8 cellular contexts compared by ENCODE assay signal in genomic region chr7:901388-902154, GRCh38. TPM values are rescaled to one million over a fixed set of nuclear protein-coding genes. Genes with fewer than 3 reads are reported as not detected.
A peak's percentile ranks its signal among the peaks of the same experiment; 100 is the strongest.
DNase-seq lines count a peak whose midpoint lies in the region; ATAC-seq and TF ChIP-seq lines count a peak whose summit lies in the region.

No MANE protein-coding gene starts in this region.

- H3K36me3 ChIP-seq in trophoblast cell (ENCODE audit: control insufficient read depth in 1 of 2, insufficient read depth in 2 of 2, low read length in 2 of 2) (peaks cover 17% of the 10 kb centered on the region in 2 experiments), vagina (peaks cover 0 to 7% of the 10 kb centered on the region in 2 donors)

- no peak for TF ChIP-seq POLR2A in vagina (IDR thresholded peaks at IDR 0.05)

- H3K27ac Mint-ChIP-seq in activated T-cell treated with anti-CD3 and anti-CD28 coated beads, Interleukin-2, amount 50 U/mL, for 24 hours: no peak overlapping the region

- no peak overlapping the region for H3K18ac ChIP-seq in trophoblast cell (ENCODE audit: low read length)

- no peak overlapping the region for H2BK120ac ChIP-seq in trophoblast cell (ENCODE audit: insufficient read depth, low read length, poor library complexity)

- H3K27me3 ChIP-seq in trophoblast cell (ENCODE audit: insufficient read depth, low read length) (peaks cover 3% of the 10 kb centered on the region), vagina (no peaks in the 10 kb centered on the region)

- ATAC-seq in GM21367 (IDR thresholded peaks at IDR 0.05; ENCODE audit: unreplicated experiment) (peak; percentile 60), HG03342 (IDR thresholded peaks at IDR 0.05; ENCODE audit: unreplicated experiment) (no peak)

- peak; percentile 72 for DNase-seq in Ammon's horn (ENCODE audit: low spot score)
- DNase-seq in NCI-H526 (lab: John Stamatoyannopoulos, UW): peak; percentile 77 to 92
- DNase-seq in activated T-cell treated with anti-CD3 and anti-CD28 coated beads, Interleukin-2, amount 50 U/mL, for 24 hours: peak; percentile 68
- peak; percentile 85 for DNase-seq in globus pallidus (ENCODE audit: low spot score)
- peak in 1 of 2 donors; percentile 44 for DNase-seq in trophoblast cell
- DNase-seq in vagina (ENCODE audit: extremely low spot score in 2 of 2): no peak

- H3K4me3 ChIP-seq in trophoblast cell (ENCODE audit: low read depth, low read length): no peak overlapping the region
- H3K4me3 ChIP-seq in vagina: no peak overlapping the region

- H3K9ac ChIP-seq in trophoblast cell (ENCODE audit: low read length): no peak overlapping the region

- H3K23ac ChIP-seq in trophoblast cell (ENCODE audit: low read length): no peak overlapping the region

- no peak overlapping the region for H2BK12ac ChIP-seq in trophoblast cell (ENCODE audit: low read length)

- H3K9me3 ChIP-seq in trophoblast cell (ENCODE audit: insufficient read depth, low read depth, low read length): peaks cover 2% of the 10 kb centered on the region
- H3K9me3 ChIP-seq in vagina: no peaks in the 10 kb centered on the region

- H3K27me3 Mint-ChIP-seq in activated T-cell treated with anti-CD3 and anti-CD28 coated beads, Interleukin-2, amount 50 U/mL, for 24 hours: no peaks in the 10 kb centered on the region

- H3K27ac ChIP-seq in trophoblast cell (ENCODE audit: low read depth, low read length): no peak overlapping the region
- H3K27ac ChIP-seq in vagina: no peak overlapping the region

- peaks cover 33% of the 10 kb centered on the region for H3K36me3 Mint-ChIP-seq in activated T-cell treated with anti-CD3 and anti-CD28 coated beads, Interleukin-2, amount 50 U/mL, for 24 hours (ENCODE audit: low read depth)

- H3K79me1 ChIP-seq in trophoblast cell (ENCODE audit: low read length): no peaks in the 10 kb centered on the region

- H4K91ac ChIP-seq in trophoblast cell (ENCODE audit: low read depth, low read length): no peak overlapping the region

- no peaks in the 10 kb centered on the region for H3K9me3 Mint-ChIP-seq in activated T-cell treated with anti-CD3 and anti-CD28 coated beads, Interleukin-2, amount 50 U/mL, for 24 hours

- H3K4me3 Mint-ChIP-seq in activated T-cell treated with anti-CD3 and anti-CD28 coated beads, Interleukin-2, amount 50 U/mL, for 24 hours: no peak overlapping the region

- no peak overlapping the region for H2BK5ac ChIP-seq in trophoblast cell (ENCODE audit: low read depth, low read length, poor library complexity)

- no peak overlapping the region for H2AFZ ChIP-seq in trophoblast cell (ENCODE audit: insufficient read depth, low read length, poor library complexity)

- no peak overlapping the region for H4K12ac ChIP-seq in trophoblast cell (ENCODE audit: low read depth, low read length)

- no peaks in the 10 kb centered on the region for H3K79me2 ChIP-seq in trophoblast cell (ENCODE audit: control insufficient read depth, insufficient read depth, low read length, poor library complexity)

- H3K4ac ChIP-seq in trophoblast cell (ENCODE audit: low read depth, low read length): no peak overlapping the region

- H3K4me1 Mint-ChIP-seq in activated T-cell treated with anti-CD3 and anti-CD28 coated beads, Interleukin-2, amount 50 U/mL, for 24 hours (ENCODE audit: low read depth): peaks cover 1% of the 10 kb centered on the region

- H3K4me1 ChIP-seq in trophoblast cell (ENCODE audit: control insufficient read depth in 1 of 2, insufficient read depth in 2 of 2, low read length in 2 of 2): peaks cover 0 to 3% of the 10 kb centered on the region in 2 experiments
- peaks cover 17% of the 10 kb centered on the region for H3K4me1 ChIP-seq in vagina

- peak overlapping the region; percentile 13 for H4K8ac ChIP-seq in trophoblast cell (ENCODE audit: low read depth, low read length)

- no peak overlapping the region for H3K14ac ChIP-seq in trophoblast cell (ENCODE audit: low read length)

- no peak for TF ChIP-seq CTCF in vagina (IDR thresholded peaks at IDR 0.05)

- no peak overlapping the region for H2AK5ac ChIP-seq in trophoblast cell (ENCODE audit: low read length)

- H3K4me2 ChIP-seq in trophoblast cell (ENCODE audit: low read length): peak overlapping the region; percentile 15

- no CpG with 5 or more reads among the region's 24 CpGs for WGBS in trophoblast cell (ENCODE audit: extremely low coverage, insufficient coverage, insufficient read length)

- intact Hi-C loops in vagina (cut with DNase I): no loop called here

RNA-seq across cellular contexts. Expression of gene GET4, which starts 25.2 kb away (rescaled TPM):
- 81.6 and 84.3 TPM in 2 replicates for polyA plus RNA-seq in trophoblast cell (2013)
- 35.8 TPM for total RNA-seq in vagina

RNA-seq across cellular contexts. Expression of gene ADAP1, which starts 52.9 kb away (rescaled TPM):
- 1.0 and 1.4 TPM in 2 replicates for polyA plus RNA-seq in trophoblast cell (2013)
- 4.2 TPM for total RNA-seq in vagina

Comparison
In these comparisons a context has a peak if more than half of its experiments do, and no peak if none do; other contexts are left out.
1. DNase-seq: peak in Ammon's horn (single experiment), NCI-H526 (2 of 2), activated T-cell treated with anti-CD3 and anti-CD28 coated beads, Interleukin-2, amount 50 U/mL, for 24 hours (single experiment) and globus pallidus (single experiment); none in vagina (0 of 2).